Comparison of ENCODE assay signal across 15 cellular contexts in the genomic region with DNA sequence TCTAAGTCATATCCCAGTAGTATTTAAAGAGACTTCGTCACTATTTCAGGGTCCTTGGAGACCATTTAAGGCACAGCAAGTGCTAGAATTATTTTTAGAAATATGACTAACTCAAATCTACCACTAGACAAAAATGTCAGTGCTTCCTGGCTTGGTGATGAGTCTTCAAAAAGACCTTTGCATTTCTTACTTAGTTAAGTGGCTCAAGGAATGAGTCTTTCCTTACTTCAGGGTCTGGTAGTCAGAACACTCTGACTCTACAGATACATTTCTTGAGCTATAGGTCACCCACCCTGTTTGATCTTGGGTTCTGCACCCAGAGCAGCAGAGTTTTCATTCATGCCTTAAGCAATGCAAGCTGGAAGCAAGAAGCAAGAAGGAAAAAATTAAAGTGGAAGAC.
A peak's percentile ranks its signal among the peaks of the same experiment; 100 is the strongest.
DNase-seq lines count a peak whose midpoint lies in the region; ATAC-seq and TF ChIP-seq lines count a peak whose summit lies in the region.
"Had no signal": no experiment of that assay in that cellular context is flagged by ENCODE, and none has a peak within 500 bp of the region (broad histone marks: within the 10 kb centered on the region; RNA-seq: fewer than 3 reads in every experiment).

No MANE protein-coding gene starts in this region.

- no peaks in the 10 kb centered on the region for H3K27me3 ChIP-seq in AG04450 (ENCODE audit: control insufficient read depth, insufficient read depth, low read length)
- H3K27me3 ChIP-seq in brain microvascular endothelial cell (replicated peaks) = no peaks in the 10 kb centered on the region
- no peaks in the 10 kb centered on the region for H3K27me3 ChIP-seq in mesenchymal stem cell (ENCODE audit: control insufficient read depth in 1 of 2, insufficient read depth in 1 of 2, low read length in 2 of 2)

- H3K4me2 ChIP-seq in mesenchymal stem cell (ENCODE audit: low read length, poor library complexity, severe bottlenecking) = no peak overlapping the region

- H3K9ac ChIP-seq in mesenchymal stem cell (ENCODE audit: low read length) = peak overlapping the region; percentile 16

- DNase-seq in AG04450 (ENCODE audit: low read depth, low spot score) (peak; percentile 20), HS-27A (ENCODE audit: low read depth) (peak; percentile 7), brain microvascular endothelial cell (peak; percentile 63), mesenchymal stem cell (peak; percentile 76)
- no peak for DNase-seq in stimulated activated CD4-positive, alpha-beta T cell treated with anti-CD3 and anti-CD28 coated beads, Interleukin-4, amount 100 ng/mL, for 4 hours
- DNase-seq: activated CD8-positive, alpha-beta T cell treated with anti-CD3 and anti-CD28 coated beads for 36 hours; activated naive CD8-positive, alpha-beta T cell treated with anti-CD3 and anti-CD28 coated beads, Interleukin-2, amount 50 U/mL, for 24 hours; natural killer cell; NCI-H1105 treated with DMSO at 0.1 percent for 48 hours; psoas muscle had no signal

- H4K8ac ChIP-seq in mesenchymal stem cell (ENCODE audit: low read length) = no peak overlapping the region

- H3K36me3 ChIP-seq in brain microvascular endothelial cell (replicated peaks) (no peaks in the 10 kb centered on the region), mesenchymal stem cell (ENCODE audit: control insufficient read depth in 1 of 2, insufficient read depth in 2 of 2, low read depth in 1 of 2, low read length in 2 of 2) (no peaks in the 10 kb centered on the region)

- H3K4me3 ChIP-seq in AG04450 (ENCODE audit: low read depth, low read length) (no peak overlapping the region), brain microvascular endothelial cell (ENCODE audit: low read depth, low read length) (no peak overlapping the region), mesenchymal stem cell (ENCODE audit: insufficient read depth in 1 of 2, low read depth in 1 of 2, low read length in 2 of 2) (no peak overlapping the region)
- H3K4me3 ChIP-seq: lung, psoas muscle had no signal

- WGBS in mesenchymal stem cell = no CpG with 5 or more reads among the region's 1 CpG

- no peak overlapping the region for H2AFZ ChIP-seq in mesenchymal stem cell (ENCODE audit: low read depth, low read length)

- no peak overlapping the region for H2BK15ac ChIP-seq in mesenchymal stem cell (ENCODE audit: low read depth, poor library complexity, severe bottlenecking)

- TF ChIP-seq CTCF in AG04450 (IDR thresholded peaks at IDR 0.05; ENCODE audit: low read depth, low read length) (no peak), brain microvascular endothelial cell (IDR thresholded peaks at IDR 0.05; ENCODE audit: low read depth, low read length, missing control alignments) (no peak)

- ATAC-seq in GM19397 (IDR thresholded peaks at IDR 0.05; ENCODE audit: unreplicated experiment) (no peak), HG02642 (IDR thresholded peaks at IDR 0.05; ENCODE audit: poor library complexity, unreplicated experiment) (no peak), HG02884 (IDR thresholded peaks at IDR 0.05; ENCODE audit: unreplicated experiment) (no peak)
- ATAC-seq: activated CD8-positive, alpha-beta T cell treated with anti-CD3 and anti-CD28 coated beads for 36 hours; activated naive CD8-positive, alpha-beta T cell treated with anti-CD3 and anti-CD28 coated beads, Interleukin-2, amount 50 U/mL, for 24 hours; HCT116; natural killer cell; psoas muscle had no signal

- H4K91ac ChIP-seq in mesenchymal stem cell (ENCODE audit: low read length) = no peak overlapping the region

- H3K9me3 ChIP-seq in AG04450 (ENCODE audit: control insufficient read depth, insufficient read depth, low read length) (no peaks in the 10 kb centered on the region), mesenchymal stem cell (ENCODE audit: control insufficient read depth, low read length) (no peaks in the 10 kb centered on the region)
- H3K9me3 ChIP-seq: psoas muscle had no signal

- H3K23ac ChIP-seq in mesenchymal stem cell (ENCODE audit: low read length in 2 of 2) = no peak overlapping the region

- H2AK5ac ChIP-seq in mesenchymal stem cell (ENCODE audit: low read length, severe bottlenecking) = no peak overlapping the region

- no peak overlapping the region for H3K18ac ChIP-seq in mesenchymal stem cell (ENCODE audit: low read depth in 1 of 2, low read length in 2 of 2)

- no peak overlapping the region for H3K14ac ChIP-seq in mesenchymal stem cell (ENCODE audit: low read length in 2 of 2)

- no peaks in the 10 kb centered on the region for H3K79me1 ChIP-seq in mesenchymal stem cell (replicated peaks; ENCODE audit: low read length, poor library complexity, severe bottlenecking)

- CTCF ChIA-PET in AG04450 (lab: Charles Lee) = interaction anchor here (1.2 kb wide), 1 partner anchor 114 kb away, joined by 3 read pairs; no protein-coding TSS in a partner anchor

- H2BK12ac ChIP-seq in mesenchymal stem cell (ENCODE audit: low read length in 2 of 2) = no peak overlapping the region

- no peak overlapping the region for H3K4ac ChIP-seq in mesenchymal stem cell (ENCODE audit: low read depth in 1 of 2, low read length in 2 of 2)

- in situ Hi-C loops in brain microvascular endothelial cell (cut with HindIII; ENCODE audit: low pct_ligation_motif_present, low sequenced_read_pairs) = no loop called here

- H3K27ac ChIP-seq in AG04450 (ENCODE audit: low read depth, low read length) (no peak overlapping the region), brain microvascular endothelial cell (no peak overlapping the region), mesenchymal stem cell (ENCODE audit: low read length, poor library complexity, severe bottlenecking) (no peak overlapping the region)
- H3K27ac ChIP-seq: psoas muscle had no signal

- H2BK120ac ChIP-seq in mesenchymal stem cell (ENCODE audit: low read depth, low read length) = no peak overlapping the region

- H3K4me1 ChIP-seq in mesenchymal stem cell (ENCODE audit: control insufficient read depth, insufficient read depth, low read depth, low read length) = no peaks in the 10 kb centered on the region
- H3K4me1 ChIP-seq: psoas muscle had no signal

- H2BK5ac ChIP-seq in mesenchymal stem cell (ENCODE audit: low read depth, low read length, poor library complexity, severe bottlenecking) = no peak overlapping the region

- POLR2A ChIA-PET in AG04450 (lab: Yijun Ruan, JAX) = no interaction called here

Comparison
In these comparisons a context has a peak if more than half of its experiments do, and no peak if none do; other contexts are left out.
1. DNase-seq: peak in AG04450 (single experiment), HS-27A (single experiment), brain microvascular endothelial cell (single experiment) and mesenchymal stem cell (single experiment); none in stimulated activated CD4-positive, alpha-beta T cell treated with anti-CD3 and anti-CD28 coated beads, Interleukin-4, amount 100 ng/mL, for 4 hours (0 of 2).